In genomic region chr12:120356567-120357030, GRCh38 we compare ENCODE assay signal across 9 cellular contexts. TPM values are rescaled to one million over a fixed set of nuclear protein-coding genes. Genes with fewer than 3 reads are reported as not detected.
DNase-seq lines count a peak whose midpoint lies in the region; ATAC-seq and TF ChIP-seq lines count a peak whose summit lies in the region.
"Had no signal": no experiment of that assay in that cellular context is flagged by ENCODE, and none has a peak within 500 bp of the region (broad histone marks: within the 10 kb centered on the region; RNA-seq: fewer than 3 reads in every experiment).

No MANE protein-coding gene starts in this region.

- no peak overlapping the region for H3K4me3 ChIP-seq in CD4-positive, CD25-positive, alpha-beta regulatory T cell (ENCODE audit: low read depth, low read length)
- no peak overlapping the region for H3K4me3 ChIP-seq in endodermal cell (ENCODE audit: low read length)

- no peaks in the 10 kb centered on the region for H3K4me1 ChIP-seq in CD4-positive, CD25-positive, alpha-beta regulatory T cell (ENCODE audit: control insufficient read depth, insufficient read depth, low read length, poor library complexity, severe bottlenecking)
- H3K4me1 ChIP-seq in endodermal cell (ENCODE audit: control insufficient read depth, insufficient read depth, low read length): peaks cover 6% of the 10 kb centered on the region

- CTCF ChIA-PET in HEK293T (lab: Yijun Ruan, JAX): interaction anchor here (0.7 to 1.2 kb wide), 3 partner anchors 11 to 73 kb away, joined by 3 to 11 read pairs (median 5); no protein-coding TSS in a partner anchor

- H3K27ac ChIP-seq in CD4-positive, CD25-positive, alpha-beta regulatory T cell (ENCODE audit: insufficient read depth, low read length, poor library complexity, severe bottlenecking): no peak overlapping the region
- H3K27ac ChIP-seq in endodermal cell (ENCODE audit: low read depth, low read length): peak overlapping the region; percentile 44

- H3K36me3 ChIP-seq in CD4-positive, CD25-positive, alpha-beta regulatory T cell (ENCODE audit: control insufficient read depth, insufficient read depth, low read length): no peaks in the 10 kb centered on the region
- H3K36me3 ChIP-seq in endodermal cell (ENCODE audit: control insufficient read depth, insufficient read depth, low read length): peaks cover 83% of the 10 kb centered on the region

- H3K36me3 Mint-ChIP-seq in CD4-positive, CD25-positive, alpha-beta regulatory T cell: no peaks in the 10 kb centered on the region
- H3K36me3 Mint-ChIP-seq in endodermal cell (ENCODE audit: low read depth): peaks cover 85% of the 10 kb centered on the region
- H3K36me3 Mint-ChIP-seq: IgD-negative memory B cell had no signal

- H3K27ac Mint-ChIP-seq in CD4-positive, CD25-positive, alpha-beta regulatory T cell: no peak overlapping the region
- peak overlapping the region; percentile 87 for H3K27ac Mint-ChIP-seq in endodermal cell

- peak; percentile 82 for ATAC-seq in CD4-positive, CD25-positive, alpha-beta regulatory T cell (ENCODE audit: low read depth in 2 of 2)
- ATAC-seq in HG03469 (IDR thresholded peaks at IDR 0.05; ENCODE audit: unreplicated experiment): no peak

- no peaks in the 10 kb centered on the region for H3K9me3 ChIP-seq in CD4-positive, CD25-positive, alpha-beta regulatory T cell (ENCODE audit: control insufficient read depth in 2 of 2, low read length in 2 of 2)
- H3K9me3 ChIP-seq in endodermal cell (ENCODE audit: control insufficient read depth, low read length): no peaks in the 10 kb centered on the region

- H3K27me3 Mint-ChIP-seq in CD4-positive, CD25-positive, alpha-beta regulatory T cell: peaks cover 48% of the 10 kb centered on the region
- H3K27me3 Mint-ChIP-seq in endodermal cell (ENCODE audit: insufficient read depth): no peaks in the 10 kb centered on the region

- peaks cover 13% of the 10 kb centered on the region for H3K27me3 ChIP-seq in CD4-positive, CD25-positive, alpha-beta regulatory T cell (ENCODE audit: control insufficient read depth, insufficient read depth, low read length)
- H3K27me3 ChIP-seq in endodermal cell (ENCODE audit: control insufficient read depth, insufficient read depth, low read length, poor library complexity, severe bottlenecking): no peaks in the 10 kb centered on the region

- DNase-seq in CD4-positive, CD25-positive, alpha-beta regulatory T cell: peak; percentile 57 to 66 (median 65)
- peak; percentile 87 for DNase-seq in HEK293T (ENCODE audit: extremely low spot score)
- peak; percentile 69 for DNase-seq in NOMO-1 treated with DMSO at 0.1 percent for 48 hours (lab: John Stamatoyannopoulos, UW; ENCODE audit: unreplicated experiment)
- DNase-seq in activated CD8-positive, alpha-beta memory T cell treated with anti-CD3 and anti-CD28 coated beads for 4 hours (ENCODE audit: low read depth in 2 of 2): peak; percentile 54 to 72
- DNase-seq in endodermal cell: peak; percentile 97
- DNase-seq in middle frontal gyrus (ENCODE audit: extremely low spot score, low spot score): peak; percentile 57
- peak; percentile 66 to 70 for DNase-seq in stimulated activated CD8-positive, alpha-beta memory T cell treated with anti-CD3 and anti-CD28 coated beads, Interleukin-2, amount 100 ng/mL, for 48 hours (ENCODE audit: low read depth in 2 of 2)

- H3K4me3 Mint-ChIP-seq in CD4-positive, CD25-positive, alpha-beta regulatory T cell: no peak overlapping the region
- no peak overlapping the region for H3K4me3 Mint-ChIP-seq in endodermal cell
- H3K4me3 Mint-ChIP-seq: IgD-negative memory B cell had no signal

- 72 to 81% methylated on average over 11 to 13 of the region's 13 CpGs for WGBS in endodermal cell (ENCODE audit: insufficient coverage in 1 of 2, insufficient read length in 1 of 2), 2 experiments

- peaks cover 0 to 4% (median 1%) of the 10 kb centered on the region in 4 donors for H3K4me1 Mint-ChIP-seq in CD4-positive, CD25-positive, alpha-beta regulatory T cell
- peaks cover 18% of the 10 kb centered on the region for H3K4me1 Mint-ChIP-seq in endodermal cell

- TF ChIP-seq CTCF in endodermal cell (conservative IDR thresholded peaks at IDR 0.05): peak; percentile 93

- H3K9me3 Mint-ChIP-seq in CD4-positive, CD25-positive, alpha-beta regulatory T cell: peaks cover 0 to 3% (median 0%) of the 10 kb centered on the region in 7 donors
- no peaks in the 10 kb centered on the region for H3K9me3 Mint-ChIP-seq in endodermal cell
- H3K9me3 Mint-ChIP-seq: IgD-negative memory B cell had no signal

- POLR2A ChIA-PET in HEK293T (lab: Yijun Ruan, JAX): no interaction called here

- H3K9ac ChIP-seq in endodermal cell (ENCODE audit: extremely low read depth, low read length, poor library complexity, severe bottlenecking): no peak overlapping the region

TF ChIP-seq in HEK293T, 16 proteins besides CTCF, POLR2A, EP300 and RAD21:
- peak; percentile 88 for TF ChIP-seq PKNOX1 (IDR thresholded peaks at IDR 0.05)
- no peak for TF ChIP-seq NFRKB (IDR thresholded peaks at IDR 0.05)

RNA-seq across cellular contexts. Expression of gene MSI1, which starts 12.4 kb away (rescaled TPM):
- not detected for total RNA-seq in CD4-positive, CD25-positive, alpha-beta regulatory T cell
- not detected for polyA plus RNA-seq in CD4-positive, CD25-positive, alpha-beta regulatory T cell
- total RNA-seq in endodermal cell: 100 to 1,000 TPM in 1 of 2 donors, 10 to 100 TPM in 1; 92.8 to 105 TPM
- polyA plus RNA-seq in endodermal cell (2013, experiment 1 of 2): 123 TPM
- 104 TPM for polyA plus RNA-seq in endodermal cell (2013, experiment 2 of 2)
- polyA plus RNA-seq: IgD-negative memory B cell had no signal

RNA-seq across cellular contexts. Expression of gene PLA2G1B, which starts 29.0 kb away (rescaled TPM):
- not detected for total RNA-seq in CD4-positive, CD25-positive, alpha-beta regulatory T cell
- polyA plus RNA-seq in CD4-positive, CD25-positive, alpha-beta regulatory T cell: under 1 TPM in 1 of 4 donors, not detected in 3; 0.44 TPM
- total RNA-seq in endodermal cell: not detected
- polyA plus RNA-seq in endodermal cell (2013, experiment 1 of 2): not detected
- not detected for polyA plus RNA-seq in endodermal cell (2013, experiment 2 of 2)
- polyA plus RNA-seq: IgD-negative memory B cell had no signal

RNA-seq across cellular contexts. Expression of gene SIRT4, which starts 54.5 kb away (rescaled TPM):
- total RNA-seq in CD4-positive, CD25-positive, alpha-beta regulatory T cell: 0.79 TPM
- 1 to 10 TPM in 3 of 4 donors, not detected in 1; 1.1 to 2.8 (median 1.2) TPM for polyA plus RNA-seq in CD4-positive, CD25-positive, alpha-beta regulatory T cell
- total RNA-seq in endodermal cell: 1 to 10 TPM; 2.3 to 2.7 TPM
- polyA plus RNA-seq in endodermal cell (2013, experiment 1 of 2): 2.8 TPM
- 4.0 TPM for polyA plus RNA-seq in endodermal cell (2013, experiment 2 of 2)

Comparison
In these comparisons a context has a peak if more than half of its experiments do, and no peak if none do; other contexts are left out.
1. RNA of gene MSI1, which starts 12.4 kb away (total RNA-seq): 92.8 to 105 TPM in endodermal cell; not detected in CD4-positive, CD25-positive, alpha-beta regulatory T cell (single experiment); every median in the first group is over 10 times any median in the second.
2. Peak in every context shown above with its lines, with median percentiles within 50 percentile points of each other: DNase-seq.